Comparison of ENCODE assay signal across 1 cellular context in the genomic region with DNA sequence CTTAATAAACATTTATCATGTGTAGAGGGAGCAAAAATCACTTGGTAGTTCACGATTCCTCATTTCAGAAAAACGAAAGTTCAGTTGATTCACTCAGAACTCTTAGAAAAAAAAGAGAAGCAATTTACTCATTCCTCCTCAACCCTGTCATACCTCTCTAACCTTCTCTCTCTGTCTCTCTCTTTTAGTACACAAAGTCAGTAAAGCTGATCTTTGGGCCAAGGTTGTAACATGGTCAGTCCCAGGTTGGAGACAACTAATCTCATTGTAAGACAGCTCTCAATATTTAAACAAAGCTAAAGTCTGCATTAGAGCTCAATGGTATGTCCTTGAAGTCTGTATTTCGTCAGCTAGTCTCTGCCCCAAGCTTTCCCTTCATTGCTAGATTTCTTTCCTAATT.
TF ChIP-seq lines count a peak whose summit lies in the region.

No MANE protein-coding gene starts in this region.

TF ChIP-seq in HepG2, 621 proteins besides CTCF, POLR2A, EP300 and RAD21 (continued from another document):
- TF ChIP-seq TARDBP (CRISPR knock-in tag; IDR thresholded peaks at IDR 0.05) (0 out of 2 replicates have a peak, but pooled peaks have one; percentile 34), ARID5B (CRISPR knock-in tag; IDR thresholded peaks at IDR 0.05) (peak; percentile 81), SOX13 (IDR thresholded peaks at IDR 0.05) (no peak), SOX13 (CRISPR knock-in tag; conservative IDR thresholded peaks at IDR 0.05 in 1 of 2, IDR thresholded peaks at IDR 0.05 in 1 of 2) (peak in 1 of 2 experiments; percentile 62; a peak in 2 of 4 replicates), ZNF644 (CRISPR knock-in tag; IDR thresholded peaks at IDR 0.05; ENCODE audit: low read depth) (peak; percentile 30; the same call in 1 of the 2 replicates), FOXP1 (IDR thresholded peaks at IDR 0.05) (no peak), FOXP1 (CRISPR knock-in tag; IDR thresholded peaks at IDR 0.05) (peak; percentile 6; the same call in 1 of the 2 replicates)
- TF ChIP-seq, protein P1, sequence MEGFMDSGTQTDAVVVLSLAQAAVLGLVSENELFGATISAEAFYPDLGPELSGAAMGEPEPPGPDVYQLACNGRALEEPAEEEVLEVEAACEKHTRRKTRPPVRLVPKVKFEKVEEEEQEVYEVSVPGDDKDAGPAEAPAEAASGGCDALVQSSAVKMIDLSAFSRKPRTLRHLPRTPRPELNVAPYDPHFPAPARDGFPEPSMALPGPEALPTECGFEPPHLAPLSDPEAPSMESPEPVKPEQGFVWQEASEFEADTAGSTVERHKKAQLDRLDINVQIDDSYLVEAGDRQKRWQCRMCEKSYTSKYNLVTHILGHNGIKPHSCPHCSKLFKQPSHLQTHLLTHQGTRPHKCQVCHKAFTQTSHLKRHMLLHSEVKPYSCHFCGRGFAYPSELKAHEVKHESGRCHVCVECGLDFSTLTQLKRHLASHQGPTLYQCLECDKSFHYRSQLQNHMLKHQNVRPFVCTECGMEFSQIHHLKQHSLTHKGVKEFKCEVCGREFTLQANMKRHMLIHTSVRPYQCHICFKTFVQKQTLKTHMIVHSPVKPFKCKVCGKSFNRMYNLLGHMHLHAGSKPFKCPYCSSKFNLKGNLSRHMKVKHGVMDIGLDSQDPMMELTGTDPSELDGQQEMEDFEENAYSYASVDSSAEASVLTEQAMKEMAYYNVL (CRISPR knock-in tag; IDR thresholded peaks at IDR 0.05; ENCODE audit: borderline replicate concordance) = peak; percentile 78; the same call in 1 of the 2 replicates
TF ChIP-seq in HepG2: peak in this region for 17.
